ENCODE assay signal across 1 cellular context in the genomic region with DNA sequence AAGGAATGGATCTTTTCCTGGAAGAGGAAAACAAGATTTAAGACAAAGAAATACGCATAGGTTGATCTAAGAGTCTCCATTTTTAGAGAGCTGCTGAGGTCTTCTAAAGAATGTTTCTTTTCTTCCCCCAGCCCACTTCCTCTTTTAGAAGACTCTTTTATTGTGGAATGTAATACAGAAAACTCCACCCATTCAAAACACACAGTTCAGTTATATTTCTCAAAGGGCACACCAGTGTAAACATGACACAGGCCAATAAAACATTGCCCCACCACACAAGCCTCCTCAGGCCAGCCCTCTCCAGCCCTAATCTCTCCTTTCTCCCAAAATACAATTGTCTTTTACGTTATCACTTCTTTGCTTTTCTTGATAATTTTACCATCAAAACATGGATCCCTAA.
TF ChIP-seq lines count a peak whose summit lies in the region.

No MANE protein-coding gene starts in this region.

TF ChIP-seq in SK-N-SH, 30 proteins besides CTCF, POLR2A, EP300 and RAD21 (continued from another document):
- TF ChIP-seq, protein P1, sequence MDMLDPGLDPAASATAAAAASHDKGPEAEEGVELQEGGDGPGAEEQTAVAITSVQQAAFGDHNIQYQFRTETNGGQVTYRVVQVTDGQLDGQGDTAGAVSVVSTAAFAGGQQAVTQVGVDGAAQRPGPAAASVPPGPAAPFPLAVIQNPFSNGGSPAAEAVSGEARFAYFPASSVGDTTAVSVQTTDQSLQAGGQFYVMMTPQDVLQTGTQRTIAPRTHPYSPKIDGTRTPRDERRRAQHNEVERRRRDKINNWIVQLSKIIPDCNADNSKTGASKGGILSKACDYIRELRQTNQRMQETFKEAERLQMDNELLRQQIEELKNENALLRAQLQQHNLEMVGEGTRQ (IDR thresholded peaks at IDR 0.05; ENCODE audit: borderline replicate concordance, low read depth, low read length), result no peak
- TF ChIP-seq YY1 (IDR thresholded peaks at IDR 0.05; ENCODE audit: low read depth) (no peak), POLR2AphosphoS5 (IDR thresholded peaks at IDR 0.05; ENCODE audit: low read depth, low read length) (no peak), USF1 (IDR thresholded peaks at IDR 0.05; ENCODE audit: borderline replicate concordance, low read depth) (no peak), ELF1 (IDR thresholded peaks at IDR 0.05) (no peak)
